8 cellular contexts compared by ENCODE assay signal in genomic region chr22:24434472-24435322, GRCh38. TPM values are rescaled to one million over a fixed set of nuclear protein-coding genes. Genes with fewer than 3 reads are reported as not detected.
DNase-seq lines count a peak whose midpoint lies in the region; ATAC-seq lines count a peak whose summit lies in the region.

No MANE protein-coding gene starts in this region.

- peak overlapping the region; percentile 87 for H3K4me3 Mint-ChIP-seq in activated naive CD4-positive, alpha-beta T cell treated with anti-CD3 and anti-CD28 coated beads, Interleukin-2, amount 50 U/mL, for 24 hours
- H3K4me3 Mint-ChIP-seq in stimulated activated memory B cell treated with anti-CD40 and anti-IgM and Interleukin-4, amounts not matched to agents 10 μg/mL and 1 μg/mL and 100 μg/mL, for 72 hours = peak overlapping the region; percentile 38

- H3K9ac ChIP-seq in mesenchymal stem cell (ENCODE audit: low read length) = peak overlapping the region; percentile 56

- H3K4me3 ChIP-seq in SJCRH30 (no peak overlapping the region), mesenchymal stem cell (ENCODE audit: insufficient read depth in 1 of 2, low read depth in 1 of 2, low read length in 2 of 2) (no peak overlapping the region)

- H3K27ac ChIP-seq in SJCRH30 = peak overlapping the region; percentile 15; the same call in 1 of the 2 replicates
- no peak overlapping the region for H3K27ac ChIP-seq in mesenchymal stem cell (ENCODE audit: low read length, poor library complexity, severe bottlenecking)

- peak overlapping the region; percentile 98 for H3K27ac Mint-ChIP-seq in activated naive CD4-positive, alpha-beta T cell treated with anti-CD3 and anti-CD28 coated beads, Interleukin-2, amount 50 U/mL, for 24 hours
- peak overlapping the region; percentile 92 for H3K27ac Mint-ChIP-seq in stimulated activated memory B cell treated with anti-CD40 and anti-IgM and Interleukin-4, amounts not matched to agents 10 μg/mL and 1 μg/mL and 100 μg/mL, for 72 hours

- no peaks in the 10 kb centered on the region for H3K27me3 Mint-ChIP-seq in activated naive CD4-positive, alpha-beta T cell treated with anti-CD3 and anti-CD28 coated beads, Interleukin-2, amount 50 U/mL, for 24 hours
- no peaks in the 10 kb centered on the region for H3K27me3 Mint-ChIP-seq in stimulated activated memory B cell treated with anti-CD40 and anti-IgM and Interleukin-4, amounts not matched to agents 10 μg/mL and 1 μg/mL and 100 μg/mL, for 72 hours

- ATAC-seq in GM18499 (IDR thresholded peaks at IDR 0.05; ENCODE audit: insufficient read depth, unreplicated experiment) (peak; percentile 26), HG02870 (IDR thresholded peaks at IDR 0.05; ENCODE audit: unreplicated experiment) (peak; percentile 34)
- peak; percentile 91 for ATAC-seq in stimulated activated memory B cell treated with anti-CD40 and anti-IgM and Interleukin-4, amounts not matched to agents 10 μg/mL and 1 μg/mL and 100 μg/mL, for 72 hours

- H3K36me3 ChIP-seq in SJCRH30 (no peaks in the 10 kb centered on the region), mesenchymal stem cell (ENCODE audit: control insufficient read depth in 1 of 2, insufficient read depth in 2 of 2, low read depth in 1 of 2, low read length in 2 of 2) (peaks cover 0 to 3% of the 10 kb centered on the region in 2 experiments)

- H3K9me3 Mint-ChIP-seq in activated naive CD4-positive, alpha-beta T cell treated with anti-CD3 and anti-CD28 coated beads, Interleukin-2, amount 50 U/mL, for 24 hours = no peaks in the 10 kb centered on the region
- no peaks in the 10 kb centered on the region for H3K9me3 Mint-ChIP-seq in stimulated activated memory B cell treated with anti-CD40 and anti-IgM and Interleukin-4, amounts not matched to agents 10 μg/mL and 1 μg/mL and 100 μg/mL, for 72 hours

- H4K91ac ChIP-seq in mesenchymal stem cell (ENCODE audit: low read length) = no peak overlapping the region

- H3K18ac ChIP-seq in mesenchymal stem cell (ENCODE audit: low read depth in 1 of 2, low read length in 2 of 2) = no peak overlapping the region

- H3K4me1 ChIP-seq in SJCRH30 (peaks cover 73% of the 10 kb centered on the region), mesenchymal stem cell (ENCODE audit: control insufficient read depth, insufficient read depth, low read depth, low read length) (peaks cover 28% of the 10 kb centered on the region)

- peaks cover 8% of the 10 kb centered on the region for H3K36me3 Mint-ChIP-seq in activated naive CD4-positive, alpha-beta T cell treated with anti-CD3 and anti-CD28 coated beads, Interleukin-2, amount 50 U/mL, for 24 hours
- H3K36me3 Mint-ChIP-seq in stimulated activated memory B cell treated with anti-CD40 and anti-IgM and Interleukin-4, amounts not matched to agents 10 μg/mL and 1 μg/mL and 100 μg/mL, for 72 hours = no peaks in the 10 kb centered on the region

- H2BK5ac ChIP-seq in mesenchymal stem cell (ENCODE audit: low read depth, low read length, poor library complexity, severe bottlenecking) = no peak overlapping the region

- H2BK12ac ChIP-seq in mesenchymal stem cell (ENCODE audit: low read length in 2 of 2) = no peak overlapping the region

- H3K4ac ChIP-seq in mesenchymal stem cell (ENCODE audit: low read depth in 1 of 2, low read length in 2 of 2) = no peak overlapping the region

- peaks cover 80% of the 10 kb centered on the region for H3K4me1 Mint-ChIP-seq in activated naive CD4-positive, alpha-beta T cell treated with anti-CD3 and anti-CD28 coated beads, Interleukin-2, amount 50 U/mL, for 24 hours
- peaks cover 96% of the 10 kb centered on the region for H3K4me1 Mint-ChIP-seq in stimulated activated memory B cell treated with anti-CD40 and anti-IgM and Interleukin-4, amounts not matched to agents 10 μg/mL and 1 μg/mL and 100 μg/mL, for 72 hours

- WGBS in mesenchymal stem cell = 76% methylated on average over 16 of the region's 16 CpGs

- no peak overlapping the region for H3K23ac ChIP-seq in mesenchymal stem cell (ENCODE audit: low read length in 2 of 2)

- H2BK120ac ChIP-seq in mesenchymal stem cell (ENCODE audit: low read depth, low read length) = no peak overlapping the region

- H2AK5ac ChIP-seq in mesenchymal stem cell (ENCODE audit: low read length, severe bottlenecking) = no peak overlapping the region

- no peaks in the 10 kb centered on the region for H3K79me1 ChIP-seq in mesenchymal stem cell (replicated peaks; ENCODE audit: low read length, poor library complexity, severe bottlenecking)

- DNase-seq in SJCRH30 (peak; percentile 76 to 86), mesenchymal stem cell (peak; percentile 61), putamen (ENCODE audit: low spot score) (no peak), amygdala (lab: John Stamatoyannopoulos, UW) (no peak)

- peak overlapping the region; percentile 38 for H4K8ac ChIP-seq in mesenchymal stem cell (ENCODE audit: low read length)

- H3K14ac ChIP-seq in mesenchymal stem cell (ENCODE audit: low read length in 2 of 2) = no peak overlapping the region

- H3K9me3 ChIP-seq in SJCRH30 (replicated peaks) = no peaks in the 10 kb centered on the region
- no peaks in the 10 kb centered on the region for H3K9me3 ChIP-seq in mesenchymal stem cell (ENCODE audit: control insufficient read depth, low read length)

- H3K27me3 ChIP-seq in SJCRH30 (no peaks in the 10 kb centered on the region), mesenchymal stem cell (ENCODE audit: control insufficient read depth in 1 of 2, insufficient read depth in 1 of 2, low read length in 2 of 2) (no peaks in the 10 kb centered on the region)

- H3K4me2 ChIP-seq in mesenchymal stem cell (ENCODE audit: low read length, poor library complexity, severe bottlenecking) = no peak overlapping the region

- no peak overlapping the region for H2BK15ac ChIP-seq in mesenchymal stem cell (ENCODE audit: low read depth, poor library complexity, severe bottlenecking)

- H2AFZ ChIP-seq in mesenchymal stem cell (ENCODE audit: low read depth, low read length) = no peak overlapping the region

RNA-seq across cellular contexts. Expression of gene ADORA2A, which starts 7.3 kb away (rescaled TPM):
- 6.9 and 8.7 TPM in 2 replicates for total RNA-seq in SJCRH30 (2014; rRNA removed; shearing (Covaris generic))
- polyA plus RNA-seq in mesenchymal stem cell (2013, experiment 1 of 2) = 1.0 TPM
- 1.1 TPM for polyA plus RNA-seq in mesenchymal stem cell (2013, experiment 2 of 2)

Comparison
In these comparisons a context has a peak if more than half of its experiments do, and no peak if none do; other contexts are left out.
1. ATAC-seq: peak in every context shown above with its lines; median percentile 91 in stimulated activated memory B cell treated with anti-CD40 and anti-IgM and Interleukin-4, amounts not matched to agents 10 μg/mL and 1 μg/mL and 100 μg/mL, for 72 hours; 34 in HG02870; 26 in GM18499.
2. DNase-seq: peak in SJCRH30 (2 of 2) and mesenchymal stem cell (single experiment); none in putamen (single experiment) and amygdala (0 of 56).